Comparison of ENCODE assay signal across 8 cellular contexts in genomic region chr15:39920510-39921273, GRCh38. TPM values are rescaled to one million over a fixed set of nuclear protein-coding genes. Genes with fewer than 3 reads are reported as not detected.
DNase-seq lines count a peak whose midpoint lies in the region; ATAC-seq and TF ChIP-seq lines count a peak whose summit lies in the region.

No MANE protein-coding gene starts in this region.

- H3K9me3 Mint-ChIP-seq in activated CD8-positive, alpha-beta T cell treated with anti-CD3 and anti-CD28 coated beads for 36 hours, result peaks cover 1% of the 10 kb centered on the region

- peak overlapping the region; percentile 55 for H3K27ac Mint-ChIP-seq in activated CD8-positive, alpha-beta T cell treated with anti-CD3 and anti-CD28 coated beads for 36 hours

- peaks cover 2% of the 10 kb centered on the region; the same call in 1 of the 2 replicates for H3K9me3 ChIP-seq in AG04450 (ENCODE audit: control insufficient read depth, insufficient read depth, low read length)

- ATAC-seq in GM18868 (IDR thresholded peaks at IDR 0.05; ENCODE audit: unreplicated experiment), result peak; percentile 83
- peak; percentile 75 for ATAC-seq in HG03097 (IDR thresholded peaks at IDR 0.05; ENCODE audit: low FRiP score, unreplicated experiment)
- ATAC-seq in activated CD8-positive, alpha-beta T cell treated with anti-CD3 and anti-CD28 coated beads for 36 hours, result peak; percentile 90

- peak overlapping the region; percentile 90 for H3K27ac ChIP-seq in AG04450 (ENCODE audit: low read depth, low read length)

- CTCF ChIA-PET in AG04450 (lab: Charles Lee), result interaction anchor here (1.1 kb wide), 1 partner anchor 15 kb away, joined by 3 read pairs; no protein-coding TSS in a partner anchor
- CTCF ChIA-PET in activated CD8-positive, alpha-beta T cell treated with anti-CD3 and anti-CD28 coated beads for 36 hours (lab: Charles Lee), result no interaction called here

- intact Hi-C loops in activated CD8-positive, alpha-beta T cell treated with anti-CD3 and anti-CD28 coated beads for 36 hours (cut with micrococcal nuclease), result no loop called here

- H3K27me3 ChIP-seq in AG04450 (ENCODE audit: control insufficient read depth, insufficient read depth, low read length), result no peaks in the 10 kb centered on the region

- H3K4me1 Mint-ChIP-seq in activated CD8-positive, alpha-beta T cell treated with anti-CD3 and anti-CD28 coated beads for 36 hours (ENCODE audit: low read depth), result peaks cover 20% of the 10 kb centered on the region

- H3K27me3 Mint-ChIP-seq in activated CD8-positive, alpha-beta T cell treated with anti-CD3 and anti-CD28 coated beads for 36 hours, result peaks cover 22% of the 10 kb centered on the region

- H3K4me3 Mint-ChIP-seq in activated CD8-positive, alpha-beta T cell treated with anti-CD3 and anti-CD28 coated beads for 36 hours, result peak overlapping the region; percentile 79

- DNase-seq in AG04450 (ENCODE audit: low read depth, low spot score), result no peak
- peak; percentile 32 for DNase-seq in NCI-H510A (lab: John Stamatoyannopoulos, UW)
- DNase-seq in activated CD8-positive, alpha-beta T cell treated with anti-CD3 and anti-CD28 coated beads for 36 hours, result peak; percentile 88
- peak; percentile 63 for DNase-seq in effector CD4-positive, alpha-beta T cell
- DNase-seq in medulla oblongata (ENCODE audit: extremely low spot score), result peak; percentile 81
- DNase-seq in stimulated activated CD4-positive, alpha-beta T cell treated with anti-CD3 and anti-CD28 coated beads, TNF-alpha, amount 100 ng/mL, for 48 hours (ENCODE audit: low read depth in 3 of 3), result peak; percentile 76 to 84 (median 78)

- no peak for TF ChIP-seq CTCF in AG04450 (IDR thresholded peaks at IDR 0.05; ENCODE audit: low read depth, low read length)
- no peak for TF ChIP-seq CTCF in activated CD8-positive, alpha-beta T cell treated with anti-CD3 and anti-CD28 coated beads for 36 hours (IDR thresholded peaks at IDR 0.05)

- POLR2A ChIA-PET in AG04450 (lab: Yijun Ruan, JAX), result interaction anchor here (0.9 to 2.7 kb wide), 5 partner anchors 11 to 17 kb away, joined by 3 to 26 read pairs (median 6); partner anchors contain the start of gene EIF2AK4
- POLR2A ChIA-PET in activated CD8-positive, alpha-beta T cell treated with anti-CD3 and anti-CD28 coated beads for 36 hours (lab: Charles Lee), result interaction anchor here (0.7 to 1.3 kb wide), 2 partner anchors 15 to 127 kb away, joined by 3 read pairs; no protein-coding TSS in a partner anchor

- H3K4me3 ChIP-seq in AG04450 (ENCODE audit: low read depth, low read length), result peak overlapping the region; percentile 85

- no peaks in the 10 kb centered on the region for H3K36me3 Mint-ChIP-seq in activated CD8-positive, alpha-beta T cell treated with anti-CD3 and anti-CD28 coated beads for 36 hours (ENCODE audit: low read depth)

RNA-seq across cellular contexts. Expression of gene GPR176, which starts 0.6 kb away (rescaled TPM):
- 83.9 and 116 TPM in 2 replicates for polyA plus RNA-seq in AG04450 (2011; rRNA removed)
- polyA minus RNA-seq in AG04450 (2011; rRNA and poly(A)+ RNA removed), result 212 and 329 TPM in 2 replicates
- under 1 TPM; 0.13 to 0.16 TPM for total RNA-seq in activated CD8-positive, alpha-beta T cell treated with anti-CD3 and anti-CD28 coated beads for 36 hours

RNA-seq across cellular contexts. Expression of gene EIF2AK4, which starts 13.2 kb away (rescaled TPM):
- polyA plus RNA-seq in AG04450 (2011; rRNA removed), result 83.9 and 96.9 TPM in 2 replicates
- 111 and 117 TPM in 2 replicates for polyA minus RNA-seq in AG04450 (2011; rRNA and poly(A)+ RNA removed)
- 10 to 100 TPM; 27.0 to 28.1 TPM for total RNA-seq in activated CD8-positive, alpha-beta T cell treated with anti-CD3 and anti-CD28 coated beads for 36 hours
